In genomic region chr21:45482899-45483821, GRCh38 we compare ENCODE assay signal across 10 cellular contexts. TPM values are rescaled to one million over a fixed set of nuclear protein-coding genes. Genes with fewer than 3 reads are reported as not detected.
DNase-seq lines count a peak whose midpoint lies in the region; ATAC-seq and TF ChIP-seq lines count a peak whose summit lies in the region.
"Had no signal": no experiment of that assay in that cellular context is flagged by ENCODE, and none has a peak within 500 bp of the region (broad histone marks: within the 10 kb centered on the region; RNA-seq: fewer than 3 reads in every experiment).

No MANE protein-coding gene starts in this region.

- peak; percentile 44 for ATAC-seq in sciatic nerve
- ATAC-seq in HG03442 (IDR thresholded peaks at IDR 0.05; ENCODE audit: unreplicated experiment), result no peak
- ATAC-seq in HG02759 (IDR thresholded peaks at IDR 0.05; ENCODE audit: unreplicated experiment), result no peak

- no peak for TF ChIP-seq CTCF in chondrocyte (IDR thresholded peaks at IDR 0.05)

- no peaks in the 10 kb centered on the region for H3K9me3 Mint-ChIP-seq in T-helper 2 cell treated with Interferon-gamma antibody and Interleukin-4, amounts not matched to agents 5 μg/mL and 100 μg/mL, for 36 hours
- H3K9me3 Mint-ChIP-seq in chondrocyte (ENCODE audit: low read depth), result no peaks in the 10 kb centered on the region

- peak; percentile 50 for DNase-seq in GF-D8 (lab: John Stamatoyannopoulos, UW)
- peak; percentile 59 for DNase-seq in T-helper 2 cell treated with Interferon-gamma antibody and Interleukin-4, amounts not matched to agents 5 μg/mL and 100 μg/mL, for 36 hours (ENCODE audit: low spot score)
- DNase-seq in chondrocyte (ENCODE audit: low spot score), result peak; percentile 85
- no peak for DNase-seq in sciatic nerve (ENCODE audit: low spot score)
- DNase-seq in COLO668 (lab: John Stamatoyannopoulos, UW; ENCODE audit: unreplicated experiment), result no peak
- no peak for DNase-seq in AG08395 (ENCODE audit: low spot score)
- DNase-seq: dorsolateral prefrontal cortex, NCI-H2171 had no signal

- peak overlapping the region; percentile 73 for H3K4me3 Mint-ChIP-seq in T-helper 2 cell treated with Interferon-gamma antibody and Interleukin-4, amounts not matched to agents 5 μg/mL and 100 μg/mL, for 36 hours
- no peak overlapping the region for H3K4me3 Mint-ChIP-seq in chondrocyte (ENCODE audit: unreplicated experiment)

- H3K27ac Mint-ChIP-seq in T-helper 2 cell treated with Interferon-gamma antibody and Interleukin-4, amounts not matched to agents 5 μg/mL and 100 μg/mL, for 36 hours, result peak overlapping the region; percentile 95
- H3K27ac Mint-ChIP-seq in chondrocyte (ENCODE audit: unreplicated experiment), result peak overlapping the region; percentile 12

- intact Hi-C loops in sciatic nerve (cut with DNase I), result loop anchor here (10.0 kb wide), 1 partner anchor 52 kb away; no protein-coding TSS in a partner anchor

- no peaks in the 10 kb centered on the region for H3K27me3 Mint-ChIP-seq in T-helper 2 cell treated with Interferon-gamma antibody and Interleukin-4, amounts not matched to agents 5 μg/mL and 100 μg/mL, for 36 hours (ENCODE audit: low read depth)
- H3K27me3 Mint-ChIP-seq in chondrocyte (ENCODE audit: low read depth), result no peaks in the 10 kb centered on the region

- peaks cover 6% of the 10 kb centered on the region for H3K36me3 Mint-ChIP-seq in T-helper 2 cell treated with Interferon-gamma antibody and Interleukin-4, amounts not matched to agents 5 μg/mL and 100 μg/mL, for 36 hours (ENCODE audit: low read depth)
- peaks cover 26% of the 10 kb centered on the region for H3K36me3 Mint-ChIP-seq in chondrocyte (ENCODE audit: low read depth)

- peaks cover 29% of the 10 kb centered on the region for H3K4me1 Mint-ChIP-seq in T-helper 2 cell treated with Interferon-gamma antibody and Interleukin-4, amounts not matched to agents 5 μg/mL and 100 μg/mL, for 36 hours (ENCODE audit: low read depth)
- peaks cover 17% of the 10 kb centered on the region for H3K4me1 Mint-ChIP-seq in chondrocyte (ENCODE audit: low read depth)

RNA-seq across cellular contexts. Expression of gene SLC19A1, which starts 59.1 kb away (rescaled TPM):
- total RNA-seq in chondrocyte, result 6.5 to 12.7 TPM (median 7.8 TPM) in 3 replicates
- 10.2 TPM for total RNA-seq in sciatic nerve

Comparison
In these comparisons a context has a peak if more than half of its experiments do, and no peak if none do; other contexts are left out.
1. DNase-seq: peak in GF-D8 (single experiment), T-helper 2 cell treated with Interferon-gamma antibody and Interleukin-4, amounts not matched to agents 5 μg/mL and 100 μg/mL, for 36 hours (single experiment) and chondrocyte (single experiment); none in sciatic nerve (single experiment), COLO668 (single experiment) and AG08395 (single experiment).